In genomic region chr19:4081441-4082129, GRCh38 we compare ENCODE assay signal across 18 cellular contexts. TPM values are rescaled to one million over a fixed set of nuclear protein-coding genes. Genes with fewer than 3 reads are reported as not detected.
DNase-seq lines count a peak whose midpoint lies in the region; ATAC-seq and TF ChIP-seq lines count a peak whose summit lies in the region.
"Had no signal": no experiment of that assay in that cellular context is flagged by ENCODE, and none has a peak within 500 bp of the region (broad histone marks: within the 10 kb centered on the region; RNA-seq: fewer than 3 reads in every experiment).

No MANE protein-coding gene starts in this region.

- peaks cover 10% of the 10 kb centered on the region for H3K4me1 Mint-ChIP-seq in type B pancreatic cell (ENCODE audit: unreplicated experiment)

- no peak overlapping the region for H3K4me3 Mint-ChIP-seq in type B pancreatic cell
- H3K4me3 Mint-ChIP-seq: activated CD4-positive, alpha-beta T cell treated with anti-CD3 and anti-CD28 coated beads for 36 hours; T-helper 2 cell treated with Interferon-gamma antibody and Interleukin-4, amounts not matched to agents 5 μg/mL and 100 μg/mL, for 36 hours had no signal

- CTCF ChIA-PET in RWPE1 (lab: Yijun Ruan, JAX): interaction anchor here (0.5 kb wide), 1 partner anchor 125 kb away, joined by 3 read pairs; no protein-coding TSS in a partner anchor

- peak overlapping the region; percentile 53 for H3K27ac ChIP-seq in 22Rv1
- H3K27ac ChIP-seq in RWPE1: peak overlapping the region; percentile 5; the same call in 1 of the 2 replicates
- no peak overlapping the region for H3K27ac ChIP-seq in aorta (ENCODE audit: low read depth in 1 of 2, low read length in 2 of 2)
- H3K27ac ChIP-seq: pancreas had no signal

- H3K27me3 Mint-ChIP-seq in type B pancreatic cell: no peaks in the 10 kb centered on the region
- H3K27me3 Mint-ChIP-seq: activated CD4-positive, alpha-beta T cell treated with anti-CD3 and anti-CD28 coated beads for 36 hours had no signal

- POLR2A ChIA-PET in RWPE1 (lab: Yijun Ruan, JAX; ENCODE audit: low non-redundant PET): no interaction called here

- no peak for TF ChIP-seq CTCF in 22Rv1 (IDR thresholded peaks at IDR 0.05)
- no peak for TF ChIP-seq CTCF in RWPE1 (conservative IDR thresholded peaks at IDR 0.05; ENCODE audit: low read depth)
- TF ChIP-seq CTCF in type B pancreatic cell (conservative IDR thresholded peaks at IDR 0.05): no peak

- no peaks in the 10 kb centered on the region for H3K36me3 ChIP-seq in aorta (ENCODE audit: control insufficient read depth in 1 of 2, insufficient read depth in 2 of 2, low read length in 1 of 2)
- H3K36me3 ChIP-seq: left lung, pancreas had no signal

- peak; percentile 47 for ATAC-seq in esophagus mucosa
- no peak for ATAC-seq in aorta (ENCODE audit: low FRiP score)
- ATAC-seq: activated CD4-positive, alpha-beta T cell treated with anti-CD3 and anti-CD28 coated beads for 36 hours; left lung; pancreas had no signal

- H3K27me3 ChIP-seq in aorta (ENCODE audit: control insufficient read depth in 1 of 2, insufficient read depth in 2 of 2, low read length in 1 of 2): no peaks in the 10 kb centered on the region
- H3K27me3 ChIP-seq: left lung, pancreas had no signal

- no peaks in the 10 kb centered on the region for H3K36me3 Mint-ChIP-seq in type B pancreatic cell

- H3K4me1 ChIP-seq in aorta (ENCODE audit: control insufficient read depth in 1 of 2, insufficient read depth in 2 of 2, low read length in 2 of 2): no peaks in the 10 kb centered on the region
- H3K4me1 ChIP-seq: pancreas had no signal

- H3K4me3 ChIP-seq in aorta (ENCODE audit: low read length in 2 of 2): no peak overlapping the region
- H3K4me3 ChIP-seq: left lung, pancreas had no signal

- no peak overlapping the region for H3K27ac Mint-ChIP-seq in type B pancreatic cell
- H3K27ac Mint-ChIP-seq: activated CD4-positive, alpha-beta T cell treated with anti-CD3 and anti-CD28 coated beads for 36 hours; T-helper 2 cell treated with Interferon-gamma antibody and Interleukin-4, amounts not matched to agents 5 μg/mL and 100 μg/mL, for 36 hours had no signal

- H3K9me3 ChIP-seq in aorta (ENCODE audit: control insufficient read depth, low read length): no peaks in the 10 kb centered on the region
- H3K9me3 ChIP-seq: left lung, pancreas had no signal

- DNase-seq in GDM1 (lab: John Stamatoyannopoulos, UW) (peak; percentile 68), RWPE1 (ENCODE audit: low spot score) (no peak), NCI-H2081 (lab: John Stamatoyannopoulos, UW) (no peak), aorta (no peak), type B pancreatic cell (ENCODE audit: extremely low spot score, unreplicated experiment) (no peak), posterior cingulate gyrus (no peak)
- DNase-seq: activated CD4-positive, alpha-beta T cell treated with anti-CD3 and anti-CD28 coated beads for 36 hours; activated CD8-positive, alpha-beta memory T cell treated with anti-CD3 and anti-CD28 coated beads, Interleukin-2, amount 50 U/mL, for 4 hours; activated naive CD4-positive, alpha-beta T cell treated with Interleukin-2 at 50 U/mL for 16 hours; Calu3; cortex of kidney; NCI-H146; pancreas; substantia nigra had no signal

- WGBS in aorta, 2 donors: 15 to 21% methylated on average over 1 to 2 of the region's 2 CpGs

- H3K9me3 Mint-ChIP-seq in type B pancreatic cell: no peaks in the 10 kb centered on the region
- H3K9me3 Mint-ChIP-seq: T-helper 2 cell treated with Interferon-gamma antibody and Interleukin-4, amounts not matched to agents 5 μg/mL and 100 μg/mL, for 36 hours had no signal

- intact Hi-C loops in aorta (cut with DNase I): no loop called here
- intact Hi-C loops in posterior cingulate gyrus (cut with DNase I): no loop called here

RNA-seq across cellular contexts. Expression of gene ZBTB7A, which starts 14.9 kb away (rescaled TPM):
- total RNA-seq in esophagus mucosa: 53.7 TPM
- 10 to 100 TPM; 50.4 to 53.9 TPM for total RNA-seq in aorta
- polyA plus RNA-seq in aorta: 10 to 100 TPM in 1 of 2 donors, 1 to 10 TPM in 1; 7.8 to 14.5 TPM
- total RNA-seq in type B pancreatic cell (ENCODE audit: low replicate concordance): 21.0 and 31.0 TPM in 2 replicates

RNA-seq across cellular contexts. Expression of gene MAP2K2, which starts 42.3 kb away (rescaled TPM):
- 114 TPM for total RNA-seq in esophagus mucosa
- total RNA-seq in aorta: 10 to 100 TPM; 80.8 to 97.8 TPM
- 100 to 1,000 TPM in 1 of 2 donors, 10 to 100 TPM in 1; 82.4 to 230 TPM for polyA plus RNA-seq in aorta
- 144 TPM in 2 replicates for total RNA-seq in type B pancreatic cell (ENCODE audit: low replicate concordance)

Comparison
In these comparisons a context has a peak if more than half of its experiments do, and no peak if none do; other contexts are left out.
1. H3K27ac ChIP-seq: peak in 22Rv1 (single experiment) and RWPE1 (single experiment); none in aorta (0 of 2).